16 cellular contexts compared by ENCODE assay signal in the genomic region with DNA sequence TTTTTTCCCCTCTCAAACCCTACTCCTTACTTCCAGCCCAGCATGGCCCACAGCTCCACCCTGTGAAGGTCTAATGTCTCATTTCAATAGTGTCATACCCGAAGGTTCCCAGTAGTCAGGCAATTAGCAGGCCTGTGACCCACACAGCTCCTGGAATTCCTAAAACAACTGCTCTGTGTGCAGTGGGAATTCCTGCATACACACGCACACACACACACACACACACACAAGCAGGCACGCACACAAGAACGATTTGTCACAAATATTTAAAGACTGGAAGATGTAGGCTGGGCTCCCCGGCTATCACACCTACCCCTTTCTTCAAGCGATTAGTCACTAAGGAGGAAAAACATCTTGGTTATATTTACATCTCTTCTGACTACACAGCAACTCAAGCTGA.
DNase-seq lines count a peak whose midpoint lies in the region; ATAC-seq, FAIRE-seq and TF ChIP-seq lines count a peak whose summit lies in the region.
"Had no signal": no experiment of that assay in that cellular context is flagged by ENCODE, and none has a peak within 500 bp of the region (broad histone marks: within the 10 kb centered on the region; RNA-seq: fewer than 3 reads in every experiment).

No MANE protein-coding gene starts in this region.

- FAIRE-seq in A549 (lab: Jason Lieb, UNC) (no peak), GM12892 (lab: Jason Lieb, UNC) (no peak)
- FAIRE-seq: colon had no signal

- no peak overlapping the region for H3K9ac ChIP-seq in mesendoderm (ENCODE audit: low read length)

- peak in 1 of 2 experiments; percentile 17 for DNase-seq in A549 (ENCODE audit: low read depth in 1 of 2, low spot score in 1 of 2)
- DNase-seq in HFF-Myc (ENCODE audit: extremely low read depth, low read depth), result peak; percentile 9
- peak; percentile 67 to 77 for DNase-seq in cardiac fibroblast (ENCODE audit: low read depth in 2 of 2)
- DNase-seq in mesendoderm, result peak; percentile 51
- no peak for DNase-seq in GM12892 (ENCODE audit: insufficient read length)
- no peak for DNase-seq in NCI-H2081 (lab: John Stamatoyannopoulos, UW)
- DNase-seq in GF-D8 (lab: John Stamatoyannopoulos, UW), result no peak
- DNase-seq in ascending aorta (ENCODE audit: low spot score in 2 of 2), result no peak
- DNase-seq: AML-193, DMS153, erythroblast, NCI-H1105, NCI-H446 treated with DMSO at 0.1 percent for 48 hours had no signal

- no peak overlapping the region for H2BK15ac ChIP-seq in mesendoderm (replicated peaks; ENCODE audit: low read depth)

- no peak overlapping the region for H3K4me3 ChIP-seq in A549
- H3K4me3 ChIP-seq in HFF-Myc (replicated peaks; ENCODE audit: low read depth, low read length), result no peak overlapping the region
- no peak overlapping the region for H3K4me3 ChIP-seq in cardiac fibroblast (replicated peaks in 1 of 2; ENCODE audit: low read depth in 2 of 2, low read length in 2 of 2)
- no peak overlapping the region for H3K4me3 ChIP-seq in mesendoderm (ENCODE audit: low read length)
- no peak overlapping the region for H3K4me3 ChIP-seq in ascending aorta

- H3K4me1 ChIP-seq in A549 (peaks cover 12% of the 10 kb centered on the region; the same call in 2 of the 3 replicates), mesendoderm (ENCODE audit: control insufficient read depth, low read depth, low read length) (no peaks in the 10 kb centered on the region), ascending aorta (no peaks in the 10 kb centered on the region)

- ATAC-seq in A549, result no peak
- ATAC-seq: activated CD4-positive, CD25-positive, alpha-beta regulatory T cell treated with anti-CD3 and anti-CD28 coated beads, Interleukin-2, amount 50 U/mL, for 24 hours; activated naive CD4-positive, alpha-beta T cell treated with anti-CD3 and anti-CD28 coated beads, Interleukin-2, amount 50 U/mL, for 72 hours had no signal

- no peak overlapping the region for H2BK120ac ChIP-seq in mesendoderm (ENCODE audit: low read depth, low read length)

- H3K18ac ChIP-seq in mesendoderm (ENCODE audit: low read length), result no peak overlapping the region

- no peak for TF ChIP-seq RAD21 in A549 (conservative IDR thresholded peaks at IDR 0.05 in 1 of 2, IDR thresholded peaks at IDR 0.05 in 1 of 2)

- no peak overlapping the region for H2BK5ac ChIP-seq in mesendoderm (ENCODE audit: low read length)

- H2AK5ac ChIP-seq in mesendoderm (ENCODE audit: low read length), result no peak overlapping the region

- TF ChIP-seq CTCF in A549 (IDR thresholded peaks at IDR 0.05) (no peak), HFF-Myc (IDR thresholded peaks at IDR 0.05; ENCODE audit: low read depth, low read length, missing control alignments) (no peak), cardiac fibroblast (IDR thresholded peaks at IDR 0.05; ENCODE audit: low read depth, low read length) (no peak), ascending aorta (IDR thresholded peaks at IDR 0.05) (no peak)

- CTCF ChIA-PET in A549 (lab: Yijun Ruan, JAX), result no interaction called here

- H3K79me2 ChIP-seq in mesendoderm (ENCODE audit: control insufficient read depth, insufficient read depth, low read length), result no peaks in the 10 kb centered on the region

- no peaks in the 10 kb centered on the region for H3K79me1 ChIP-seq in mesendoderm (ENCODE audit: low read length)

- H3K23ac ChIP-seq in mesendoderm (ENCODE audit: low read length), result no peak overlapping the region

- no peak overlapping the region for H3K56ac ChIP-seq in mesendoderm (ENCODE audit: low read length)

- no peak overlapping the region for H3K27ac ChIP-seq in A549
- H3K27ac ChIP-seq in mesendoderm (ENCODE audit: low read depth, low read length), result no peak overlapping the region
- H3K27ac ChIP-seq in ascending aorta, result no peak overlapping the region

- H3K36me3 ChIP-seq in mesendoderm (ENCODE audit: control insufficient read depth, insufficient read depth, low read length) (no peaks in the 10 kb centered on the region), ascending aorta (no peaks in the 10 kb centered on the region)

- H4K5ac ChIP-seq in mesendoderm (ENCODE audit: low read length), result no peak overlapping the region

- POLR2A ChIA-PET in A549 (lab: Yijun Ruan, JAX), result no interaction called here

- TF ChIP-seq EP300 in A549 (IDR thresholded peaks at IDR 0.05), result no peak

- H3K27me3 ChIP-seq in mesendoderm (ENCODE audit: insufficient read depth, low read length, poor library complexity) (no peaks in the 10 kb centered on the region), ascending aorta (no peaks in the 10 kb centered on the region)

- peak overlapping the region; percentile 52 for H3K4me2 ChIP-seq in A549
- no peak overlapping the region for H3K4me2 ChIP-seq in mesendoderm (ENCODE audit: low read length)

- H4K8ac ChIP-seq in mesendoderm (ENCODE audit: low read depth, low read length), result no peak overlapping the region

- intact Hi-C loops in ascending aorta (cut with DNase I), result no loop called here

- no peaks in the 10 kb centered on the region for H3K9me3 ChIP-seq in A549
- H3K9me3 ChIP-seq in ascending aorta, result peaks cover 0 to 9% of the 10 kb centered on the region in 2 donors

- H3K4ac ChIP-seq in mesendoderm (ENCODE audit: low read depth, low read length), result no peak overlapping the region

- TF ChIP-seq POLR2A in A549 (IDR thresholded peaks at IDR 0.05; ENCODE audit: low read length) (no peak), GM12892 (IDR thresholded peaks at IDR 0.05; ENCODE audit: low read depth, low read length) (no peak)

- WGBS in A549 (ENCODE audit: missing lambda C conversion rate), result 29% methylated on average over 6 of the region's 6 CpGs
- no CpG with 5 or more reads among the region's 6 CpGs for WGBS in mesendoderm (ENCODE audit: extremely low coverage, insufficient coverage, low lambda C conversion rate)

TF ChIP-seq in A549, 52 proteins besides CTCF, POLR2A, EP300 and RAD21:
- TF ChIP-seq TP53 (CRISPR knock-in tag; IDR thresholded peaks at IDR 0.05), result no peak
- TF ChIP-seq SMC3 (IDR thresholded peaks at IDR 0.05), result no peak
- no peak for TF ChIP-seq MAZ (IDR thresholded peaks at IDR 0.05; ENCODE audit: borderline replicate concordance, low read depth, low read length)
- TF ChIP-seq CHD4 (IDR thresholded peaks at IDR 0.05; ENCODE audit: borderline replicate concordance), result no peak
- no peak for TF ChIP-seq NR3C1 (IDR thresholded peaks at IDR 0.05)
- no peak for TF ChIP-seq ZC3H11A (IDR thresholded peaks at IDR 0.05)

Comparison
In these comparisons a context has a peak if more than half of its experiments do, and no peak if none do; other contexts are left out.
1. DNase-seq: peak in HFF-Myc (single experiment), cardiac fibroblast (2 of 2) and mesendoderm (single experiment); none in GM12892 (single experiment), NCI-H2081 (0 of 2), GF-D8 (single experiment) and ascending aorta (0 of 2).